ENCODE assay signal across 8 cellular contexts in genomic region chr5:154058055-154059038, GRCh38. TPM values are rescaled to one million over a fixed set of nuclear protein-coding genes. Genes with fewer than 3 reads are reported as not detected.
DNase-seq lines count a peak whose midpoint lies in the region; ATAC-seq, FAIRE-seq and TF ChIP-seq lines count a peak whose summit lies in the region.

No MANE protein-coding gene starts in this region.

- H3K4me1 Mint-ChIP-seq in stimulated activated naive CD8-positive, alpha-beta T cell treated with anti-CD3 and anti-CD28 coated beads, Interleukin-15, amount 100 ng/mL, for 72 hours, result peaks cover 30% of the 10 kb centered on the region

- ATAC-seq in heart left ventricle (peak in 3 of 4 donors; percentile 37 to 61 (median 59)), HG03066 (IDR thresholded peaks at IDR 0.05; ENCODE audit: low read depth, unreplicated experiment) (peak; percentile 60), pancreas (peak in 3 of 4 donors; percentile 70 to 91 (median 79))
- no peak for ATAC-seq in stimulated activated naive CD8-positive, alpha-beta T cell treated with anti-CD3 and anti-CD28 coated beads, Interleukin-15, amount 100 ng/mL, for 72 hours

- peaks cover 0 to 31% (median 24%) of the 10 kb centered on the region in 9 donors for H3K36me3 ChIP-seq in heart left ventricle
- peaks cover 7% of the 10 kb centered on the region; the same call in 1 of the 2 replicates for H3K36me3 ChIP-seq in SJCRH30
- H3K36me3 ChIP-seq in pancreas, result peaks cover 0 to 10% (median 0%) of the 10 kb centered on the region in 3 donors

- no peaks in the 10 kb centered on the region for H3K27me3 Mint-ChIP-seq in stimulated activated naive CD8-positive, alpha-beta T cell treated with anti-CD3 and anti-CD28 coated beads, Interleukin-15, amount 100 ng/mL, for 72 hours

- H3K4me3 ChIP-seq in heart left ventricle (no peak overlapping the region), SJCRH30 (no peak overlapping the region), pancreas (no peak overlapping the region)

- FAIRE-seq in pancreas (lab: Jason Lieb, UNC), result no peak

- no peak for TF ChIP-seq POLR2A in heart left ventricle (IDR thresholded peaks at IDR 0.05)

- H3K27ac ChIP-seq in heart left ventricle, result no peak overlapping the region
- peak overlapping the region; percentile 58 for H3K27ac ChIP-seq in SJCRH30
- H3K27ac ChIP-seq in pancreas, result no peak overlapping the region

- 46 to 51% (median 50%) methylated on average over 10 of the region's 10 CpGs for WGBS in heart left ventricle, 4 donors
- 31 to 35% methylated on average over 10 of the region's 10 CpGs for WGBS in pancreas, 2 donors

- no peak overlapping the region for H3K4me3 Mint-ChIP-seq in stimulated activated naive CD8-positive, alpha-beta T cell treated with anti-CD3 and anti-CD28 coated beads, Interleukin-15, amount 100 ng/mL, for 72 hours

- H3K4me1 ChIP-seq in heart left ventricle, result peaks cover 0 to 22% (median 13%) of the 10 kb centered on the region in 12 donors
- peaks cover 24% of the 10 kb centered on the region for H3K4me1 ChIP-seq in SJCRH30
- peaks cover 0 to 12% (median 7%) of the 10 kb centered on the region in 3 donors for H3K4me1 ChIP-seq in pancreas

- H3K27me3 ChIP-seq in heart left ventricle (no peaks in the 10 kb centered on the region), SJCRH30 (no peaks in the 10 kb centered on the region), pancreas (no peaks in the 10 kb centered on the region)

- H3K9me3 ChIP-seq in heart left ventricle (no peaks in the 10 kb centered on the region), SJCRH30 (replicated peaks) (no peaks in the 10 kb centered on the region), pancreas (no peaks in the 10 kb centered on the region)

- DNase-seq in heart left ventricle, result no peak
- DNase-seq in cardiac septum (ENCODE audit: low spot score), result no peak
- peak; percentile 76 to 87 for DNase-seq in SJCRH30
- peak in 3 of 6 donors; percentile 9 to 41 (median 30) for DNase-seq in pancreas
- no peak for DNase-seq in effector CD4-positive, alpha-beta T cell
- DNase-seq in stimulated activated naive CD8-positive, alpha-beta T cell treated with anti-CD3 and anti-CD28 coated beads, Interleukin-15, amount 100 ng/mL, for 72 hours, result no peak
- no peak for DNase-seq in NCI-H2227 (lab: John Stamatoyannopoulos, UW; ENCODE audit: unreplicated experiment)

- no peaks in the 10 kb centered on the region for H3K9me3 Mint-ChIP-seq in stimulated activated naive CD8-positive, alpha-beta T cell treated with anti-CD3 and anti-CD28 coated beads, Interleukin-15, amount 100 ng/mL, for 72 hours

- TF ChIP-seq CTCF in heart left ventricle (IDR thresholded peaks at IDR 0.05) (no peak), pancreas (IDR thresholded peaks at IDR 0.05) (no peak)

- intact Hi-C loops in heart left ventricle (cut with DNase I) (no loop called here), cardiac septum (cut with DNase I) (no loop called here), pancreas (cut with DNase I) (no loop called here)

- H3K27ac Mint-ChIP-seq in stimulated activated naive CD8-positive, alpha-beta T cell treated with anti-CD3 and anti-CD28 coated beads, Interleukin-15, amount 100 ng/mL, for 72 hours, result peak overlapping the region in 1 of 2 donors; percentile 2

RNA-seq across cellular contexts. Expression of gene MFAP3, which starts 19.6 kb away (rescaled TPM):
- 10 to 100 TPM; 25.1 to 52.0 (median 38.6) TPM for total RNA-seq in heart left ventricle
- polyA plus RNA-seq in heart left ventricle, result 10 to 100 TPM in 1 of 2 donors, 1 to 10 TPM in 1; 2.3 to 38.7 TPM
- total RNA-seq in cardiac septum, result 33.3 TPM
- total RNA-seq in SJCRH30 (2014; rRNA removed; shearing (Covaris generic)), result 48.2 and 55.6 TPM in 2 replicates
- 10 to 100 TPM in 3 of 6 donors, 1 to 10 TPM in 3; 7.6 to 16.3 (median 9.6) TPM for total RNA-seq in pancreas
- polyA plus RNA-seq in pancreas, result 1 to 10 TPM in 1 of 2 donors, under 1 TPM in 1; 0.99 to 4.3 TPM

RNA-seq across cellular contexts. Expression of gene FAM114A2, which starts 19.6 kb away (rescaled TPM):
- total RNA-seq in heart left ventricle (10 to 100 TPM in 8 of 9 donors, 1 to 10 TPM in 1; 8.8 to 39.0 (median 33.9) TPM), cardiac septum (37.6 TPM), pancreas (10 to 100 TPM; 16.1 to 37.2 (median 25.2) TPM)
- polyA plus RNA-seq in heart left ventricle (10 to 100 TPM in 1 of 2 donors, 1 to 10 TPM in 1; 6.1 to 25.4 TPM), pancreas (1 to 10 TPM; 7.2 to 7.8 TPM)
- 14.6 and 19.1 TPM in 2 replicates for total RNA-seq in SJCRH30 (2014; rRNA removed; shearing (Covaris generic))

Comparison
In these comparisons a context has a peak if more than half of its experiments do, and no peak if none do; other contexts are left out.
1. DNase-seq: peak in SJCRH30 (2 of 2); none in heart left ventricle (0 of 5), cardiac septum (single experiment), effector CD4-positive, alpha-beta T cell (single experiment), stimulated activated naive CD8-positive, alpha-beta T cell treated with anti-CD3 and anti-CD28 coated beads, Interleukin-15, amount 100 ng/mL, for 72 hours (0 of 2) and NCI-H2227 (single experiment).